2 cellular contexts compared by ENCODE assay signal in genomic region chr17:39722104-39722503, GRCh38.
TF ChIP-seq lines count a peak whose summit lies in the region.

No MANE protein-coding gene starts in this region.

TF ChIP-seq in GM23338, 12 proteins besides CTCF, POLR2A, EP300 and RAD21:
- TF ChIP-seq EZH2phosphoT487 (IDR thresholded peaks at IDR 0.05; ENCODE audit: unreplicated experiment) (no peak), REST (IDR thresholded peaks at IDR 0.05; ENCODE audit: unreplicated experiment) (no peak), ZNF114 (CRISPR knock-in tag; IDR thresholded peaks at IDR 0.05) (no peak), JUNB (IDR thresholded peaks at IDR 0.05; ENCODE audit: unreplicated experiment) (no peak), NANOG (IDR thresholded peaks at IDR 0.05; ENCODE audit: borderline replicate concordance) (no peak), ZNF331 (CRISPR knock-in tag; IDR thresholded peaks at IDR 0.05; ENCODE audit: low read depth) (no peak), EZH2 (IDR thresholded peaks at IDR 0.05; ENCODE audit: low read depth, unreplicated experiment) (no peak), POLR2AphosphoS5 (IDR thresholded peaks at IDR 0.05; ENCODE audit: low read depth) (no peak), CREB1 (CRISPR knock-in tag; IDR thresholded peaks at IDR 0.05; ENCODE audit: low read depth) (no peak), STAT1 (IDR thresholded peaks at IDR 0.05; ENCODE audit: unreplicated experiment) (no peak)
- TF ChIP-seq, protein P1, sequence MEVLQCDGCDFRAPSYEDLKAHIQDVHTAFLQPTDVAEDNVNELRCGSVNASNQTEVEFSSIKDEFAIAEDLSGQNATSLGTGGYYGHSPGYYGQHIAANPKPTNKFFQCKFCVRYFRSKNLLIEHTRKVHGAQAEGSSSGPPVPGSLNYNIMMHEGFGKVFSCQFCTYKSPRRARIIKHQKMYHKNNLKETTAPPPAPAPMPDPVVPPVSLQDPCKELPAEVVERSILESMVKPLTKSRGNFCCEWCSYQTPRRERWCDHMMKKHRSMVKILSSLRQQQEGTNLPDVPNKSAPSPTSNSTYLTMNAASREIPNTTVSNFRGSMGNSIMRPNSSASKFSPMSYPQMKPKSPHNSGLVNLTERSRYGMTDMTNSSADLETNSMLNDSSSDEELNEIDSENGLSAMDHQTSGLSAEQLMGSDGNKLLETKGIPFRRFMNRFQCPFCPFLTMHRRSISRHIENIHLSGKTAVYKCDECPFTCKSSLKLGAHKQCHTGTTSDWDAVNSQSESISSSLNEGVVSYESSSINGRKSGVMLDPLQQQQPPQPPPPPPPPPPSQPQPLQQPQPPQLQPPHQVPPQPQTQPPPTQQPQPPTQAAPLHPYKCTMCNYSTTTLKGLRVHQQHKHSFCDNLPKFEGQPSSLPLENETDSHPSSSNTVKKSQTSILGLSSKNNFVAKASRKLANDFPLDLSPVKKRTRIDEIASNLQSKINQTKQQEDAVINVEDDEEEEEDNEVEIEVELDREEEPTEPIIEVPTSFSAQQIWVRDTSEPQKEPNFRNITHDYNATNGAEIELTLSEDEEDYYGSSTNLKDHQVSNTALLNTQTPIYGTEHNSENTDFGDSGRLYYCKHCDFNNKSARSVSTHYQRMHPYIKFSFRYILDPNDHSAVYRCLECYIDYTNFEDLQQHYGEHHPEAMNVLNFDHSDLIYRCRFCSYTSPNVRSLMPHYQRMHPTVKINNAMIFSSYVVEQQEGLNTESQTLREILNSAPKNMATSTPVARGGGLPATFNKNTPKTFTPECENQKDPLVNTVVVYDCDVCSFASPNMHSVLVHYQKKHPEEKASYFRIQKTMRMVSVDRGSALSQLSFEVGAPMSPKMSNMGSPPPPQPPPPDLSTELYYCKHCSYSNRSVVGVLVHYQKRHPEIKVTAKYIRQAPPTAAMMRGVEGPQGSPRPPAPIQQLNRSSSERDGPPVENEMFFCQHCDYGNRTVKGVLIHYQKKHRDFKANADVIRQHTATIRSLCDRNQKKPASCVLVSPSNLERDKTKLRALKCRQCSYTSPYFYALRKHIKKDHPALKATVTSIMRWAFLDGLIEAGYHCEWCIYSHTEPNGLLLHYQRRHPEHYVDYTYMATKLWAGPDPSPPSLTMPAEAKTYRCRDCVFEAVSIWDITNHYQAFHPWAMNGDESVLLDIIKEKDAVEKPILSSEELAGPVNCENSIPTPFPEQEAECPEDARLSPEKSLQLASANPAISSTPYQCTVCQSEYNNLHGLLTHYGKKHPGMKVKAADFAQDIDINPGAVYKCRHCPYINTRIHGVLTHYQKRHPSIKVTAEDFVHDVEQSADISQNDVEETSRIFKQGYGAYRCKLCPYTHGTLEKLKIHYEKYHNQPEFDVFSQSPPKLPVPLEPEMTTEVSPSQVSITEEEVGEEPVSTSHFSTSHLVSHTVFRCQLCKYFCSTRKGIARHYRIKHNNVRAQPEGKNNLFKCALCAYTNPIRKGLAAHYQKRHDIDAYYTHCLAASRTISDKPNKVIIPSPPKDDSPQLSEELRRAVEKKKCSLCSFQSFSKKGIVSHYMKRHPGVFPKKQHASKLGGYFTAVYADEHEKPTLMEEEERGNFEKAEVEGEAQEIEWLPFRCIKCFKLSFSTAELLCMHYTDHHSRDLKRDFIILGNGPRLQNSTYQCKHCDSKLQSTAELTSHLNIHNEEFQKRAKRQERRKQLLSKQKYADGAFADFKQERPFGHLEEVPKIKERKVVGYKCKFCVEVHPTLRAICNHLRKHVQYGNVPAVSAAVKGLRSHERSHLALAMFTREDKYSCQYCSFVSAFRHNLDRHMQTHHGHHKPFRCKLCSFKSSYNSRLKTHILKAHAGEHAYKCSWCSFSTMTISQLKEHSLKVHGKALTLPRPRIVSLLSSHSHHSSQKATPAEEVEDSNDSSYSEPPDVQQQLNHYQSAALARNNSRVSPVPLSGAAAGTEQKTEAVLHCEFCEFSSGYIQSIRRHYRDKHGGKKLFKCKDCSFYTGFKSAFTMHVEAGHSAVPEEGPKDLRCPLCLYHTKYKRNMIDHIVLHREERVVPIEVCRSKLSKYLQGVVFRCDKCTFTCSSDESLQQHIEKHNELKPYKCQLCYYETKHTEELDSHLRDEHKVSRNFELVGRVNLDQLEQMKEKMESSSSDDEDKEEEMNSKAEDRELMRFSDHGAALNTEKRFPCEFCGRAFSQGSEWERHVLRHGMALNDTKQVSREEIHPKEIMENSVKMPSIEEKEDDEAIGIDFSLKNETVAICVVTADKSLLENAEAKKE (CRISPR knock-in tag; IDR thresholded peaks at IDR 0.05) = no peak
- TF ChIP-seq, protein P2, sequence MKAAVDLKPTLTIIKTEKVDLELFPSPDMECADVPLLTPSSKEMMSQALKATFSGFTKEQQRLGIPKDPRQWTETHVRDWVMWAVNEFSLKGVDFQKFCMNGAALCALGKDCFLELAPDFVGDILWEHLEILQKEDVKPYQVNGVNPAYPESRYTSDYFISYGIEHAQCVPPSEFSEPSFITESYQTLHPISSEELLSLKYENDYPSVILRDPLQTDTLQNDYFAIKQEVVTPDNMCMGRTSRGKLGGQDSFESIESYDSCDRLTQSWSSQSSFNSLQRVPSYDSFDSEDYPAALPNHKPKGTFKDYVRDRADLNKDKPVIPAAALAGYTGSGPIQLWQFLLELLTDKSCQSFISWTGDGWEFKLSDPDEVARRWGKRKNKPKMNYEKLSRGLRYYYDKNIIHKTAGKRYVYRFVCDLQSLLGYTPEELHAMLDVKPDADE (IDR thresholded peaks at IDR 0.05) = no peak

TF ChIP-seq in K562, 482 proteins besides CTCF, POLR2A, EP300 and RAD21:
- TF ChIP-seq ZNF121 (CRISPR knock-in tag; conservative IDR thresholded peaks at IDR 0.05) (peak; percentile 92), BCOR (IDR thresholded peaks at IDR 0.05) (peak; percentile 48; the same call in 1 of the 2 replicates)
- TF ChIP-seq, protein P3, sequence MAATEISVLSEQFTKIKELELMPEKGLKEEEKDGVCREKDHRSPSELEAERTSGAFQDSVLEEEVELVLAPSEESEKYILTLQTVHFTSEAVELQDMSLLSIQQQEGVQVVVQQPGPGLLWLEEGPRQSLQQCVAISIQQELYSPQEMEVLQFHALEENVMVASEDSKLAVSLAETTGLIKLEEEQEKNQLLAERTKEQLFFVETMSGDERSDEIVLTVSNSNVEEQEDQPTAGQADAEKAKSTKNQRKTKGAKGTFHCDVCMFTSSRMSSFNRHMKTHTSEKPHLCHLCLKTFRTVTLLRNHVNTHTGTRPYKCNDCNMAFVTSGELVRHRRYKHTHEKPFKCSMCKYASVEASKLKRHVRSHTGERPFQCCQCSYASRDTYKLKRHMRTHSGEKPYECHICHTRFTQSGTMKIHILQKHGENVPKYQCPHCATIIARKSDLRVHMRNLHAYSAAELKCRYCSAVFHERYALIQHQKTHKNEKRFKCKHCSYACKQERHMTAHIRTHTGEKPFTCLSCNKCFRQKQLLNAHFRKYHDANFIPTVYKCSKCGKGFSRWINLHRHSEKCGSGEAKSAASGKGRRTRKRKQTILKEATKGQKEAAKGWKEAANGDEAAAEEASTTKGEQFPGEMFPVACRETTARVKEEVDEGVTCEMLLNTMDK (IDR thresholded peaks at IDR 0.05; ENCODE audit: borderline replicate concordance, insufficient read depth, low read depth, low read length, poor library complexity, severe bottlenecking) = no peak
